Comparison of ENCODE assay signal across 7 cellular contexts in the genomic region with DNA sequence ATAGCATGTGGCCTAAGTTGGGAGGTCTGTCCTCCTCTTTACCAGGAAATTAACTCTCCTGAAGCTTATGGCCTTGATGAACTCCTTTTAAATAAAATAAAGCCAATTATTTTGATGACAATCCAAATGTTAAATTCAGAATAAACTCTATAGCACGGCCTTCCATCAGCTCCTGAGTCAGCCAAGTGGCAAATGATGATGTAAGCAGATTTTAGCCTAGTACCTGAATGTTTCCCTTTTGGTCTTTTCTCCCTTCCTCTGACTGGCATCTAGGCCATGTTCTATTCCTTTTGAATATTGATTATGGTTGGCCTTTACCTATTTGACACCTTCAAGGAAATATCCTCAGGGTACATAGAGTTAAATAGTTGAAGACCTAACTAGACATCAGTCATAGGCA.
"Had no signal": no experiment of that assay in that cellular context is flagged by ENCODE, and none has a peak within 500 bp of the region (broad histone marks: within the 10 kb centered on the region; RNA-seq: fewer than 3 reads in every experiment).

No MANE protein-coding gene starts in this region.

- H3K4me2 ChIP-seq: GM23338 had no signal

- H3K27ac ChIP-seq: HL-60 had no signal

- DNase-seq: H7, HFFc6, KG1 had no signal

- H3K36me3 ChIP-seq: HAP-1 had no signal

- H3K9me3 ChIP-seq: HAP-1 had no signal

- ATAC-seq: GM23338, HCT116 had no signal

- H2AFZ ChIP-seq: GM23338 had no signal

- H3K4me3 ChIP-seq: GM23338, HAP-1 had no signal
